Comparison of ENCODE assay signal across 1 cellular context in the genomic region with DNA sequence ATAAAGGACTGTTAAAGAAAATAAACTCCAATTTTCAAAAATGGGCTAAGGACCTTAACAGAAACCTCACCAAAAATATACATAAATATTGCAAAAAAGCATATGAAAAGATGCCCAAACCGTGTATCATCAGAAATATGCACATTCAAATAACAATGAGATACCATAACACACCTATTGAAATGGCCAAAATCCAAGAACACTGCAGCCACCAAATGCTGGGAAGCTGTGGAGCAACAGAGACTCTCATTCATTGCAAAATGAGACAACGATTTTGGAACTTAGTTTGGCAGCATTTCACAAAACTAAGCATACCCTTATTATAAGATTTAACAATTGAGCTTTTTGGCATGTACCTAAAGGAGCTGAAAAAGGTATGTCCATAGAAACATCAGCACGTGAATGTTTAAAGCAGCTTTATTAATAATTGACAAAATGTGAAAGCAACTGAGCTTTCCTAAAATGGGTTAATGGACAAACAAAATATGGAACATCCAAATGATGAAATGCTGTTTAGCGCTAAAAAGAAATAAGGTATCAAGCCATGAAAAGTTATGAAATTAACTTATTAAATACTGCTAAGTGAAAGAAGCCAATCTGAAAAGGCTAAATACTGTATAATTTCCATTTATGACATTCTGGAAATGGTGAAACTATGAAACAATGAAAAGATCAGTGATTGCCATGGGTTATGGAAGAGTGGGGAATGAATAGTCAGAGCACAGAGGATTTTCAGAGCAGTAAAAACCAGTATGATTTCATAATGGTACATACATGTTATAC.
TF ChIP-seq lines count a peak whose summit lies in the region.

No MANE protein-coding gene starts in this region.

TF ChIP-seq in GM23338, 12 proteins besides CTCF, POLR2A, EP300 and RAD21 (continued from another document):
- TF ChIP-seq, protein P1, sequence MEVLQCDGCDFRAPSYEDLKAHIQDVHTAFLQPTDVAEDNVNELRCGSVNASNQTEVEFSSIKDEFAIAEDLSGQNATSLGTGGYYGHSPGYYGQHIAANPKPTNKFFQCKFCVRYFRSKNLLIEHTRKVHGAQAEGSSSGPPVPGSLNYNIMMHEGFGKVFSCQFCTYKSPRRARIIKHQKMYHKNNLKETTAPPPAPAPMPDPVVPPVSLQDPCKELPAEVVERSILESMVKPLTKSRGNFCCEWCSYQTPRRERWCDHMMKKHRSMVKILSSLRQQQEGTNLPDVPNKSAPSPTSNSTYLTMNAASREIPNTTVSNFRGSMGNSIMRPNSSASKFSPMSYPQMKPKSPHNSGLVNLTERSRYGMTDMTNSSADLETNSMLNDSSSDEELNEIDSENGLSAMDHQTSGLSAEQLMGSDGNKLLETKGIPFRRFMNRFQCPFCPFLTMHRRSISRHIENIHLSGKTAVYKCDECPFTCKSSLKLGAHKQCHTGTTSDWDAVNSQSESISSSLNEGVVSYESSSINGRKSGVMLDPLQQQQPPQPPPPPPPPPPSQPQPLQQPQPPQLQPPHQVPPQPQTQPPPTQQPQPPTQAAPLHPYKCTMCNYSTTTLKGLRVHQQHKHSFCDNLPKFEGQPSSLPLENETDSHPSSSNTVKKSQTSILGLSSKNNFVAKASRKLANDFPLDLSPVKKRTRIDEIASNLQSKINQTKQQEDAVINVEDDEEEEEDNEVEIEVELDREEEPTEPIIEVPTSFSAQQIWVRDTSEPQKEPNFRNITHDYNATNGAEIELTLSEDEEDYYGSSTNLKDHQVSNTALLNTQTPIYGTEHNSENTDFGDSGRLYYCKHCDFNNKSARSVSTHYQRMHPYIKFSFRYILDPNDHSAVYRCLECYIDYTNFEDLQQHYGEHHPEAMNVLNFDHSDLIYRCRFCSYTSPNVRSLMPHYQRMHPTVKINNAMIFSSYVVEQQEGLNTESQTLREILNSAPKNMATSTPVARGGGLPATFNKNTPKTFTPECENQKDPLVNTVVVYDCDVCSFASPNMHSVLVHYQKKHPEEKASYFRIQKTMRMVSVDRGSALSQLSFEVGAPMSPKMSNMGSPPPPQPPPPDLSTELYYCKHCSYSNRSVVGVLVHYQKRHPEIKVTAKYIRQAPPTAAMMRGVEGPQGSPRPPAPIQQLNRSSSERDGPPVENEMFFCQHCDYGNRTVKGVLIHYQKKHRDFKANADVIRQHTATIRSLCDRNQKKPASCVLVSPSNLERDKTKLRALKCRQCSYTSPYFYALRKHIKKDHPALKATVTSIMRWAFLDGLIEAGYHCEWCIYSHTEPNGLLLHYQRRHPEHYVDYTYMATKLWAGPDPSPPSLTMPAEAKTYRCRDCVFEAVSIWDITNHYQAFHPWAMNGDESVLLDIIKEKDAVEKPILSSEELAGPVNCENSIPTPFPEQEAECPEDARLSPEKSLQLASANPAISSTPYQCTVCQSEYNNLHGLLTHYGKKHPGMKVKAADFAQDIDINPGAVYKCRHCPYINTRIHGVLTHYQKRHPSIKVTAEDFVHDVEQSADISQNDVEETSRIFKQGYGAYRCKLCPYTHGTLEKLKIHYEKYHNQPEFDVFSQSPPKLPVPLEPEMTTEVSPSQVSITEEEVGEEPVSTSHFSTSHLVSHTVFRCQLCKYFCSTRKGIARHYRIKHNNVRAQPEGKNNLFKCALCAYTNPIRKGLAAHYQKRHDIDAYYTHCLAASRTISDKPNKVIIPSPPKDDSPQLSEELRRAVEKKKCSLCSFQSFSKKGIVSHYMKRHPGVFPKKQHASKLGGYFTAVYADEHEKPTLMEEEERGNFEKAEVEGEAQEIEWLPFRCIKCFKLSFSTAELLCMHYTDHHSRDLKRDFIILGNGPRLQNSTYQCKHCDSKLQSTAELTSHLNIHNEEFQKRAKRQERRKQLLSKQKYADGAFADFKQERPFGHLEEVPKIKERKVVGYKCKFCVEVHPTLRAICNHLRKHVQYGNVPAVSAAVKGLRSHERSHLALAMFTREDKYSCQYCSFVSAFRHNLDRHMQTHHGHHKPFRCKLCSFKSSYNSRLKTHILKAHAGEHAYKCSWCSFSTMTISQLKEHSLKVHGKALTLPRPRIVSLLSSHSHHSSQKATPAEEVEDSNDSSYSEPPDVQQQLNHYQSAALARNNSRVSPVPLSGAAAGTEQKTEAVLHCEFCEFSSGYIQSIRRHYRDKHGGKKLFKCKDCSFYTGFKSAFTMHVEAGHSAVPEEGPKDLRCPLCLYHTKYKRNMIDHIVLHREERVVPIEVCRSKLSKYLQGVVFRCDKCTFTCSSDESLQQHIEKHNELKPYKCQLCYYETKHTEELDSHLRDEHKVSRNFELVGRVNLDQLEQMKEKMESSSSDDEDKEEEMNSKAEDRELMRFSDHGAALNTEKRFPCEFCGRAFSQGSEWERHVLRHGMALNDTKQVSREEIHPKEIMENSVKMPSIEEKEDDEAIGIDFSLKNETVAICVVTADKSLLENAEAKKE (CRISPR knock-in tag; IDR thresholded peaks at IDR 0.05) = no peak
